19 cellular contexts compared by ENCODE assay signal in genomic region chr12:49170924-49171323, GRCh38. TPM values are rescaled to one million over a fixed set of nuclear protein-coding genes. Genes with fewer than 3 reads are reported as not detected.
DNase-seq lines count a peak whose midpoint lies in the region; ATAC-seq, FAIRE-seq and TF ChIP-seq lines count a peak whose summit lies in the region.
"Had no signal": no experiment of that assay in that cellular context is flagged by ENCODE, and none has a peak within 500 bp of the region (broad histone marks: within the 10 kb centered on the region; RNA-seq: fewer than 3 reads in every experiment).

No MANE protein-coding gene starts in this region.

- H3K79me2 ChIP-seq in Karpas-422 (ENCODE audit: low read length), result no peaks in the 10 kb centered on the region
- H3K79me2 ChIP-seq in GM12878 (ENCODE audit: control insufficient read depth, insufficient read depth, low read length), result no peaks in the 10 kb centered on the region

- DNase-seq in Karpas-422 (no peak), NAMALWA (ENCODE audit: low spot score) (peak; percentile 18), GM12878 (ENCODE audit: low read depth, low spot score) (no peak), superior temporal gyrus (ENCODE audit: extremely low spot score) (peak; percentile 24), NCI-H526 (lab: John Stamatoyannopoulos, UW) (no peak), NCI-H1436 treated with DMSO at 0.1 percent for 48 hours (lab: John Stamatoyannopoulos, UW) (no peak)
- DNase-seq: ACHN; CD4-positive, alpha-beta T cell; DMS153; DMS79; GDM1; GM23248 had no signal

- no peak for TF ChIP-seq RAD21 in GM12878 (IDR thresholded peaks at IDR 0.05; ENCODE audit: insufficient read depth, low read depth, low read length)

- H3K9ac ChIP-seq in Karpas-422 (ENCODE audit: low read length) (no peak overlapping the region), GM12878 (ENCODE audit: control insufficient read depth, insufficient read depth, low read length) (no peak overlapping the region)
- H3K9ac ChIP-seq: GM23248 had no signal

- H3K4me2 ChIP-seq in Karpas-422 (ENCODE audit: low read depth, low read length, poor library complexity, severe bottlenecking) (peak overlapping the region; percentile 11), GM12878 (ENCODE audit: control insufficient read depth, insufficient read depth) (no peak overlapping the region)

- no peak for TF ChIP-seq CTCF in GM12878 (IDR thresholded peaks at IDR 0.05 in 2 of 3, conservative IDR thresholded peaks at IDR 0.05 in 1 of 3; ENCODE audit: control insufficient read depth in 2 of 3, extremely low read depth in 1 of 3, insufficient read depth in 1 of 3, low read depth in 3 of 3, low read length in 3 of 3)

- POLR2A ChIA-PET in GM12878 (lab: Charles Lee), result interaction anchor here (0.6 kb wide), 1 partner anchor 238 kb away, joined by 5 read pairs; no protein-coding TSS in a partner anchor

- ATAC-seq in GM12878 (no peak), HG03097 (IDR thresholded peaks at IDR 0.05; ENCODE audit: low FRiP score, unreplicated experiment) (no peak)

- H3K27ac ChIP-seq in Karpas-422 (ENCODE audit: low read length) (no peak overlapping the region), GM12878 (ENCODE audit: control insufficient read depth, insufficient read depth) (no peak overlapping the region)
- H3K27ac ChIP-seq: C4-2B, GM23248, HL-60 had no signal

- no peaks in the 10 kb centered on the region for H3K36me3 ChIP-seq in Karpas-422 (ENCODE audit: insufficient read depth, low read length)
- H3K36me3 ChIP-seq in GM12878 (ENCODE audit: control insufficient read depth in 2 of 2, insufficient read depth in 2 of 2, low read length in 1 of 2), result no peaks in the 10 kb centered on the region
- H3K36me3 ChIP-seq: HAP-1 had no signal

- CTCF ChIA-PET in GM12878 (lab: Yijun Ruan, JAX), result interaction anchor here (0.6 to 1.5 kb wide), 2 partner anchors 64 to 83 kb away, joined by 3 read pairs; no protein-coding TSS in a partner anchor

- intact Hi-C loops in GM12878 (cut with micrococcal nuclease; ENCODE audit: unreplicated experiment), result no loop called here

- no peaks in the 10 kb centered on the region for H3K9me2 ChIP-seq in Karpas-422 (replicated peaks; ENCODE audit: insufficient read depth, low read length)

- no peak overlapping the region for H2AFZ ChIP-seq in Karpas-422 (ENCODE audit: low read length)
- H2AFZ ChIP-seq in GM12878 (ENCODE audit: control insufficient read depth, low read depth, low read length), result no peak overlapping the region
- H2AFZ ChIP-seq: GM23248 had no signal

- H4K20me1 ChIP-seq in Karpas-422 (ENCODE audit: insufficient read depth, low read depth, low read length), result no peaks in the 10 kb centered on the region
- no peaks in the 10 kb centered on the region for H4K20me1 ChIP-seq in GM12878 (ENCODE audit: control insufficient read depth, insufficient read depth)

- H3K27me3 ChIP-seq in Karpas-422 (ENCODE audit: low read length) (no peaks in the 10 kb centered on the region), GM12878 (replicated peaks in 1 of 2; ENCODE audit: control insufficient read depth in 2 of 2, insufficient read depth in 2 of 2, low read length in 1 of 2) (no peaks in the 10 kb centered on the region)

- FAIRE-seq in GM12878 (lab: Jason Lieb, UNC), result peak; percentile 61
- FAIRE-seq: A204.1, GM19239 had no signal

- no peak for TF ChIP-seq POLR2A in GM12878 (IDR thresholded peaks at IDR 0.05; ENCODE audit: low read depth, low read length)

- BruUV-seq in GM12878 (replicated peaks; lab: Mats Ljungman, UMichigan), result no TSS peak

- H3K4me1 ChIP-seq in Karpas-422 (ENCODE audit: low read length) (peaks cover 9% of the 10 kb centered on the region), GM12878 (ENCODE audit: control insufficient read depth, insufficient read depth, low read length) (no peaks in the 10 kb centered on the region)
- H3K4me1 ChIP-seq: Caco-2 had no signal

- in situ Hi-C loops in GM12878 (cut with MboI), result no loop called here

- RAD21 ChIA-PET in GM12878 (lab: Charles Lee; ENCODE audit: unreplicated experiment), result no interaction called here

- SMC1A ChIA-PET in GM12878 (lab: Charles Lee; ENCODE audit: uncharacterized antibody, unreplicated experiment), result no interaction called here

- H3K9me3 ChIP-seq in Karpas-422 (ENCODE audit: low read length), result no peaks in the 10 kb centered on the region
- no peaks in the 10 kb centered on the region for H3K9me3 ChIP-seq in GM12878 (replicated peaks; ENCODE audit: control insufficient read depth, insufficient read depth, low read length)
- H3K9me3 ChIP-seq: Caco-2, HAP-1 had no signal

- TF ChIP-seq EP300 in GM12878 (IDR thresholded peaks at IDR 0.05; ENCODE audit: borderline replicate concordance in 1 of 2, control insufficient read depth in 1 of 2, low read depth in 2 of 2, low read length in 2 of 2), result no peak

- H3K4me3 ChIP-seq in Karpas-422 (ENCODE audit: low read length), result no peak overlapping the region
- H3K4me3 ChIP-seq in GM12878, result no peak overlapping the region
- H3K4me3 ChIP-seq: GM23248, HAP-1 had no signal

TF ChIP-seq in GM12878, 131 proteins besides CTCF, POLR2A, EP300 and RAD21:
- TF ChIP-seq BRCA1 (IDR thresholded peaks at IDR 0.05; ENCODE audit: low read depth, low read length) (no peak), BMI1 (IDR thresholded peaks at IDR 0.05; ENCODE audit: borderline replicate concordance) (peak; percentile 64)

RNA-seq across cellular contexts. Expression of gene TUBA1A, which starts 18.0 kb away (rescaled TPM):
- 126 and 139 TPM in 2 replicates for total RNA-seq in Karpas-422 (2014; rRNA removed; shearing (Covaris generic); ENCODE audit: low replicate concordance)
- 18.5 and 18.7 TPM in 2 replicates for total RNA-seq in GM12878 (2013; cell fraction: nucleolus; rRNA removed)
- total RNA-seq in GM12878 (2014; rRNA removed) (281 and 336 TPM in 2 replicates), GM12878 (2014; rRNA removed; fragmentation: Illumina TruSeq; extraction: Trizol) (188 and 209 TPM in 2 replicates), GM12878 (2021) (148 and 167 TPM in 2 replicates)
- polyA plus RNA-seq in GM12878 (2011; ENCODE audit: low read depth), result 59.9 TPM
- polyA plus RNA-seq in GM12878 (2011; rRNA removed) (78.7 and 129 TPM in 2 replicates), GM12878 (2014; fragmentation: Illumina TruSeq; extraction: Trizol) (340 and 395 TPM in 2 replicates), GM12878 (2014; fragmentation: Nextera tagmentation; extraction: Ambion mirVana) (100 to 1,000 TPM; 431 to 496 TPM), GM12878 (2014; rRNA removed) (259 and 311 TPM in 2 replicates), GM12878 (2016; fragmentation: Nextera tagmentation; extraction: Ambion mirVana) (100 to 1,000 TPM; 200 to 217 TPM)
- polyA plus RNA-seq in GM12878 (2011; cell fraction: cytosol; rRNA removed), result 165 and 170 TPM in 2 replicates
- 71.2 and 85.4 TPM in 2 replicates for polyA plus RNA-seq in GM12878 (2011; cell fraction: nucleus; rRNA removed)
- 62.8 and 66.1 TPM in 2 replicates for polyA plus RNA-seq in GM12878 (2012)
- 104 and 131 TPM in 2 replicates for polyA minus RNA-seq in GM12878 (2011; rRNA and poly(A)+ RNA removed)
- polyA minus RNA-seq in GM12878 (2011; cell fraction: cytosol; rRNA and poly(A)+ RNA removed), result 12.3 and 25.0 TPM in 2 replicates
- 20.9 and 25.6 TPM in 2 replicates for polyA minus RNA-seq in GM12878 (2011; cell fraction: nucleus; rRNA and poly(A)+ RNA removed)

RNA-seq across cellular contexts. Expression of gene TUBA1B, which starts 39.7 kb away (rescaled TPM):
- 770 and 904 TPM in 2 replicates for total RNA-seq in Karpas-422 (2014; rRNA removed; shearing (Covaris generic); ENCODE audit: low replicate concordance)
- total RNA-seq in GM12878 (2013; cell fraction: nucleolus; rRNA removed), result 249 and 258 TPM in 2 replicates
- total RNA-seq in GM12878 (2014; rRNA removed), result 3,981 and 4,275 TPM in 2 replicates
- total RNA-seq in GM12878 (2014; rRNA removed; fragmentation: Illumina TruSeq; extraction: Trizol), result 2,309 and 2,328 TPM in 2 replicates
- total RNA-seq in GM12878 (2021), result 2,549 and 2,597 TPM in 2 replicates
- 1,047 TPM for polyA plus RNA-seq in GM12878 (2011; ENCODE audit: low read depth)
- polyA plus RNA-seq in GM12878 (2011; rRNA removed), result 2,835 and 4,712 TPM in 2 replicates
- 6,091 and 6,711 TPM in 2 replicates for polyA plus RNA-seq in GM12878 (2011; cell fraction: cytosol; rRNA removed)
- 1,620 and 2,226 TPM in 2 replicates for polyA plus RNA-seq in GM12878 (2011; cell fraction: nucleus; rRNA removed)
- 928 and 1,221 TPM in 2 replicates for polyA plus RNA-seq in GM12878 (2012)
- polyA plus RNA-seq in GM12878 (2014; fragmentation: Illumina TruSeq; extraction: Trizol), result 4,423 and 4,647 TPM in 2 replicates
- 1,000 to 10,000 TPM; 2,848 to 3,323 TPM for polyA plus RNA-seq in GM12878 (2014; fragmentation: Nextera tagmentation; extraction: Ambion mirVana)
- 3,699 TPM in 2 replicates for polyA plus RNA-seq in GM12878 (2014; rRNA removed)
- 1,000 to 10,000 TPM; 3,405 to 3,731 TPM for polyA plus RNA-seq in GM12878 (2016; fragmentation: Nextera tagmentation; extraction: Ambion mirVana)
- 3,538 and 4,663 TPM in 2 replicates for polyA minus RNA-seq in GM12878 (2011; rRNA and poly(A)+ RNA removed)
- polyA minus RNA-seq in GM12878 (2011; cell fraction: cytosol; rRNA and poly(A)+ RNA removed), result 798 and 980 TPM in 2 replicates
- polyA minus RNA-seq in GM12878 (2011; cell fraction: nucleus; rRNA and poly(A)+ RNA removed), result 484 and 841 TPM in 2 replicates

Comparison
In these comparisons a context has a peak if more than half of its experiments do, and no peak if none do; other contexts are left out.
1. DNase-seq: peak in NAMALWA (single experiment) and superior temporal gyrus (single experiment); none in Karpas-422 (single experiment), GM12878 (single experiment), NCI-H526 (0 of 2) and NCI-H1436 treated with DMSO at 0.1 percent for 48 hours (single experiment).